11 cellular contexts compared by ENCODE assay signal in the genomic region with DNA sequence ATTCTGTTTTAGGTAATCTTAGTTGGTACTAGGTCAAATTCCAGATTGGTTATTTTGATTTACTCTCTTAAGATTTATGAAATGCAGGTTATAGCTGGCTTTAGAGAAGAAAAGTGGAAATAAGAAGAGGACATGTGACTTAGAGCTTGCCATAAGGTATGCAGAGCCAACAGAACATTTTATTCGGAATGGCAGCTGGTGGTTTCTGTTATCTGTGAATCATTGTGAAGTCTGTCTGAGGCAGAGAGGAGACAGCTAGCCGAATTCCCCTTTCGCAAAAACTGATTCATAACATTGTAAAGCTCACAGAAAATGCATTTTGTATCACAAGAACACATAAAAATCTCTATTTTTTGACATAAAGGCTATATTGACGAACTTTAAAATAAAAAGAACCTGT.
A peak's percentile ranks its signal among the peaks of the same experiment; 100 is the strongest.
DNase-seq lines count a peak whose midpoint lies in the region; TF ChIP-seq lines count a peak whose summit lies in the region.
"Had no signal": no experiment of that assay in that cellular context is flagged by ENCODE, and none has a peak within 500 bp of the region (broad histone marks: within the 10 kb centered on the region; RNA-seq: fewer than 3 reads in every experiment).

No MANE protein-coding gene starts in this region.

- H3K79me2 ChIP-seq in H9 (ENCODE audit: insufficient read depth, low read length) = no peaks in the 10 kb centered on the region

- DNase-seq in A172 (ENCODE audit: low spot score) = peak; percentile 87
- peak; percentile 39 for DNase-seq in HS-5 (ENCODE audit: low read depth)
- peak; percentile 70 for DNase-seq in amniotic stem cell (lab: John Stamatoyannopoulos, UW)
- DNase-seq in iris pigment epithelial cell (ENCODE audit: low read depth) = peak; percentile 98
- no peak for DNase-seq in H9
- no peak for DNase-seq in activated CD8-positive, alpha-beta memory T cell treated with anti-CD3 and anti-CD28 coated beads, Interleukin-2, amount 50 U/mL, for 48 hours
- DNase-seq in AG08395 (ENCODE audit: low spot score) = no peak
- DNase-seq in MG63 = no peak
- DNase-seq: esophagus squamous epithelium, lower lobe of right lung, NCI-H526 had no signal

- H2BK120ac ChIP-seq in H9 (ENCODE audit: low read depth, low read length, poor library complexity, severe bottlenecking) = no peak overlapping the region

- H3T11ph ChIP-seq in H9 (ENCODE audit: low read length) = no peak overlapping the region

- no peak overlapping the region for H2AFZ ChIP-seq in H9 (ENCODE audit: low read length)

- H4K20me1 ChIP-seq in H9 (ENCODE audit: control insufficient read depth, insufficient read depth, insufficient read length) = no peaks in the 10 kb centered on the region

- no peak overlapping the region for H2BK15ac ChIP-seq in H9 (ENCODE audit: low read depth, low read length)

- no peaks in the 10 kb centered on the region for H3K36me3 Mint-ChIP-seq in H9 (ENCODE audit: insufficient read depth in 1 of 3, low read depth in 3 of 3)

- no peak overlapping the region for H3K4ac ChIP-seq in H9 (ENCODE audit: low read depth, low read length)

- H3K56ac ChIP-seq in H9 (ENCODE audit: insufficient read length, low read depth, low read length) = no peak overlapping the region

- H3K4me3 ChIP-seq in MG63 = no peak overlapping the region
- H3K4me3 ChIP-seq: esophagus squamous epithelium, lower lobe of right lung had no signal

- no peaks in the 10 kb centered on the region for H3K36me3 ChIP-seq in MG63
- H3K36me3 ChIP-seq: esophagus squamous epithelium, lower lobe of right lung had no signal

- no peak overlapping the region for H2BK12ac ChIP-seq in H9 (ENCODE audit: insufficient read length, low read depth, low read length)

- H3K4me1 Mint-ChIP-seq in H9 = peaks cover 4 to 5% of the 10 kb centered on the region in 2 experiments; a peak in 3 of 4 replicates

- H2BK20ac ChIP-seq in H9 (ENCODE audit: low read depth, low read length, poor library complexity, severe bottlenecking) = no peak overlapping the region

- H3K27me3 ChIP-seq in H9 (ENCODE audit: insufficient read depth, low read length) (no peaks in the 10 kb centered on the region), MG63 (no peaks in the 10 kb centered on the region)
- H3K27me3 ChIP-seq: esophagus squamous epithelium had no signal

- TF ChIP-seq CTCF in H9 (conservative IDR thresholded peaks at IDR 0.05) = no peak

- H3K9me3 ChIP-seq in H9 (ENCODE audit: control insufficient read depth, low read depth, low read length) (no peaks in the 10 kb centered on the region), MG63 (no peaks in the 10 kb centered on the region)
- H3K9me3 ChIP-seq: esophagus squamous epithelium, lower lobe of right lung had no signal

- H3K4me1 ChIP-seq in H9 (ENCODE audit: insufficient read depth, low read length) = no peaks in the 10 kb centered on the region
- H3K4me1 ChIP-seq: lower lobe of right lung had no signal

- H3K14ac ChIP-seq in H9 (ENCODE audit: insufficient read depth, low read length) = no peak overlapping the region

- H3K79me1 ChIP-seq in H9 (ENCODE audit: insufficient read depth, low read depth, low read length, poor library complexity, severe bottlenecking) = no peaks in the 10 kb centered on the region

- H2AK5ac ChIP-seq in H9 (ENCODE audit: insufficient read length, low read length) = no peak overlapping the region

- no peak overlapping the region for H4K8ac ChIP-seq in H9 (replicated peaks; ENCODE audit: insufficient read length, low read depth, low read length)

- H3K4me3 Mint-ChIP-seq in H9 = no peak overlapping the region

- H3K23me2 ChIP-seq in H9 (ENCODE audit: insufficient read length, low read depth, low read length, poor library complexity, severe bottlenecking) = no peaks in the 10 kb centered on the region

- no peak overlapping the region for H3K27ac Mint-ChIP-seq in H9

- no peaks in the 10 kb centered on the region for H3K27me3 Mint-ChIP-seq in H9 (ENCODE audit: low read depth)

- no peak overlapping the region for H2BK5ac ChIP-seq in H9 (ENCODE audit: insufficient read length, low read length)

- WGBS in H9 (ENCODE audit: extremely low coverage, insufficient read length, low lambda C conversion rate) = no CpG with 5 or more reads among the region's 4 CpGs

- H3K9ac ChIP-seq in H9 (ENCODE audit: extremely low read depth, insufficient read length, low read length) = no peak overlapping the region

- H3K27ac ChIP-seq in H9 (ENCODE audit: insufficient read length, low read depth, low read length) = no peak overlapping the region
- H3K27ac ChIP-seq: lower lobe of right lung had no signal

- no peak overlapping the region for H4K91ac ChIP-seq in H9 (ENCODE audit: insufficient read length, low read depth, low read length)

- no peak overlapping the region for H3K23ac ChIP-seq in H9 (ENCODE audit: insufficient read length, low read depth, low read length)

- H3K9me3 Mint-ChIP-seq in H9 = no peaks in the 10 kb centered on the region

- H3K18ac ChIP-seq in H9 (ENCODE audit: insufficient read length, low read depth, low read length) = no peak overlapping the region

- no peak overlapping the region for H3K4me2 ChIP-seq in H9 (ENCODE audit: insufficient read depth, insufficient read length, low read length)

- H4K5ac ChIP-seq in H9 (ENCODE audit: insufficient read length, low read depth, low read length) = no peak overlapping the region

Comparison
In these comparisons a context has a peak if more than half of its experiments do, and no peak if none do; other contexts are left out.
1. DNase-seq: peak in A172 (single experiment), HS-5 (single experiment), amniotic stem cell (single experiment) and iris pigment epithelial cell (single experiment); none in H9 (single experiment), activated CD8-positive, alpha-beta memory T cell treated with anti-CD3 and anti-CD28 coated beads, Interleukin-2, amount 50 U/mL, for 48 hours (single experiment), AG08395 (single experiment) and MG63 (single experiment).